Comparison of ENCODE assay signal across 9 cellular contexts in genomic region chr18:38940475-38940862, GRCh38.
DNase-seq lines count a peak whose midpoint lies in the region; ATAC-seq and TF ChIP-seq lines count a peak whose summit lies in the region.
"Had no signal": no experiment of that assay in that cellular context is flagged by ENCODE, and none has a peak within 500 bp of the region (broad histone marks: within the 10 kb centered on the region; RNA-seq: fewer than 3 reads in every experiment).

No MANE protein-coding gene starts in this region.

- peaks cover 18% of the 10 kb centered on the region for H3K4me1 Mint-ChIP-seq in activated CD8-positive, alpha-beta memory T cell treated with anti-CD3 and anti-CD28 coated beads, Interleukin-2, amount 10 ng/mL, durations not matched to agents 7 days and 5 days

- peak overlapping the region; percentile 88 for H3K27ac Mint-ChIP-seq in activated CD8-positive, alpha-beta memory T cell treated with anti-CD3 and anti-CD28 coated beads, Interleukin-2, amount 10 ng/mL, durations not matched to agents 7 days and 5 days

- H3K4me3 Mint-ChIP-seq in activated CD8-positive, alpha-beta memory T cell treated with anti-CD3 and anti-CD28 coated beads, Interleukin-2, amount 10 ng/mL, durations not matched to agents 7 days and 5 days, result no peak overlapping the region

- H3K9ac ChIP-seq in HUES48 (ENCODE audit: low read depth, low read length) (no peak overlapping the region), smooth muscle cell (ENCODE audit: low read depth) (peak overlapping the region; percentile 73)

- H3K27ac ChIP-seq in HUES48 (ENCODE audit: low read depth, low read length) (peak overlapping the region; percentile 60), smooth muscle cell (ENCODE audit: low read depth) (peak overlapping the region; percentile 93)

- H3K36me3 ChIP-seq in HUES48 (ENCODE audit: control insufficient read depth, insufficient read depth, low read length) (no peaks in the 10 kb centered on the region), smooth muscle cell (ENCODE audit: low read depth) (no peaks in the 10 kb centered on the region)

- H3K36me3 Mint-ChIP-seq in activated CD8-positive, alpha-beta memory T cell treated with anti-CD3 and anti-CD28 coated beads, Interleukin-2, amount 10 ng/mL, durations not matched to agents 7 days and 5 days, result peaks cover 4% of the 10 kb centered on the region

- DNase-seq in activated CD8-positive, alpha-beta memory T cell treated with anti-CD3 and anti-CD28 coated beads, Interleukin-2, amount 10 ng/mL, durations not matched to agents 7 days and 5 days, result no peak
- DNase-seq in activated CD8-positive, alpha-beta memory T cell treated with anti-CD3 and anti-CD28 coated beads for 24 hours, result no peak
- DNase-seq in smooth muscle cell (lab: John Stamatoyannopoulos, UW; ENCODE audit: unreplicated experiment) (no peak), NCI-H1694 (lab: John Stamatoyannopoulos, UW) (no peak), NCI-H1417 treated with DMSO at 0.1 percent for 48 hours (lab: John Stamatoyannopoulos, UW) (no peak), omental fat pad (ENCODE audit: low spot score) (no peak)
- DNase-seq: midbrain had no signal

- CTCF ChIA-PET in activated CD8-positive, alpha-beta memory T cell treated with anti-CD3 and anti-CD28 coated beads, Interleukin-2, amount 10 ng/mL, durations not matched to agents 7 days and 5 days (lab: Charles Lee), result no interaction called here

- TF ChIP-seq CTCF in smooth muscle cell (IDR thresholded peaks at IDR 0.05; ENCODE audit: borderline replicate concordance, insufficient read depth, poor library complexity, severe bottlenecking) (no peak), omental fat pad (IDR thresholded peaks at IDR 0.05) (no peak)

- H4K20me1 ChIP-seq in smooth muscle cell (ENCODE audit: low read depth), result no peaks in the 10 kb centered on the region

- H3K79me2 ChIP-seq in smooth muscle cell (ENCODE audit: low read depth), result no peaks in the 10 kb centered on the region

- H3F3A ChIP-seq in smooth muscle cell (ENCODE audit: low read depth), result peaks cover 9% of the 10 kb centered on the region

- H3K4me2 ChIP-seq in smooth muscle cell, result no peak overlapping the region

- H3K9me3 Mint-ChIP-seq in activated CD8-positive, alpha-beta memory T cell treated with anti-CD3 and anti-CD28 coated beads, Interleukin-2, amount 10 ng/mL, durations not matched to agents 7 days and 5 days (ENCODE audit: low read depth), result peaks cover 13% of the 10 kb centered on the region

- H3K9me3 ChIP-seq in HUES48 (ENCODE audit: control insufficient read depth, insufficient read depth, low read length) (peaks cover 25% of the 10 kb centered on the region), smooth muscle cell (replicated peaks; ENCODE audit: low read depth) (no peaks in the 10 kb centered on the region)

- H3K27me3 ChIP-seq in HUES48 (ENCODE audit: control insufficient read depth, insufficient read depth, low read length), result no peaks in the 10 kb centered on the region
- H3K27me3 ChIP-seq in smooth muscle cell (ENCODE audit: low read depth), result no peaks in the 10 kb centered on the region

- H2AFZ ChIP-seq in smooth muscle cell (ENCODE audit: low read depth), result no peak overlapping the region

- no peak overlapping the region for H3K4me3 ChIP-seq in HUES48 (ENCODE audit: low read depth, low read length)
- no peak overlapping the region for H3K4me3 ChIP-seq in smooth muscle cell

- ATAC-seq in activated CD8-positive, alpha-beta memory T cell treated with anti-CD3 and anti-CD28 coated beads, Interleukin-2, amount 10 ng/mL, durations not matched to agents 7 days and 5 days, result no peak
- peak; percentile 38 for ATAC-seq in HG02642 (IDR thresholded peaks at IDR 0.05; ENCODE audit: poor library complexity, unreplicated experiment)
- ATAC-seq in omental fat pad (ENCODE audit: low FRiP score), result no peak

- H3K4me1 ChIP-seq in HUES48 (ENCODE audit: control insufficient read depth, insufficient read depth, low read length) (no peaks in the 10 kb centered on the region), smooth muscle cell (ENCODE audit: low read depth) (no peaks in the 10 kb centered on the region)

- H3K27me3 Mint-ChIP-seq in activated CD8-positive, alpha-beta memory T cell treated with anti-CD3 and anti-CD28 coated beads, Interleukin-2, amount 10 ng/mL, durations not matched to agents 7 days and 5 days, result peaks cover 17% of the 10 kb centered on the region
